Comparison of ENCODE assay signal across 17 cellular contexts in the genomic region with DNA sequence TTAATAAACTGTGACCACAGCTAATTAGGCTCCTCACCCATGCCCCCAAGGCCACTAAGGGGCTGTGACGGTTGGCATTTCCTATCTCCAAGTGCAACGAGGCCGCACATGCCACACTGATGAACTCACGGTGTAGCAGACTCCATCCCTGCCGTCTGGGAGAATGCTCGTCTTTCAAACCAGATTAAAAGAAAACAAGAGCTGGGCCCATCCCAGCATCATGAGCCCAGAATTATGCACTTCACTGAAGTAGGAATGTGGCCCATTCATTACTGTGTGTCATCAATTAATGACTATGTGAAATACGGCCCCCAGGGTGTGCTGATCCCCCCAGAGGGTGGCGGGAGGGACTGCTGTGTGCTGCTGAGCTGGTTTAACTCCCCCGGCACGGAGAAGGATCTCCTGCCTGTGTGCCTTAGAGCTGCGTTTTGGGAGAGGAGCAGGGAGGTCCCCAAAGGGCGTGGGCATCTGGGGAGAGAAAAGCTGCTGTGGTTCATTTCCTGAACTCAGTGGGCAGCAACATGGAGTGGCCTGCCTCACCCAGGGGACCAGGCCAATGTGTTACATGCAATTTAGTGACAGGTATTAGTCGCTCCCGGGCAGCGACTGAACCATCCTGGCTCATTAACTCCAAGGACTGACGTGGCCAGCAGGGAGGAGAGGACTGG.
A peak's percentile ranks its signal among the peaks of the same experiment; 100 is the strongest.
DNase-seq lines count a peak whose midpoint lies in the region; ATAC-seq, FAIRE-seq and TF ChIP-seq lines count a peak whose summit lies in the region.
"Had no signal": no experiment of that assay in that cellular context is flagged by ENCODE, and none has a peak within 500 bp of the region (broad histone marks: within the 10 kb centered on the region; RNA-seq: fewer than 3 reads in every experiment).

No MANE protein-coding gene starts in this region.

- H3K56ac ChIP-seq in mesendoderm (ENCODE audit: low read length), result no peak overlapping the region

- CTCF ChIA-PET in mammary epithelial cell (lab: Charles Lee; ENCODE audit: low non-redundant PET), result no interaction called here

- H3K79me2 ChIP-seq in mammary epithelial cell (ENCODE audit: insufficient read depth, low read length) (no peaks in the 10 kb centered on the region), mesendoderm (ENCODE audit: control insufficient read depth, insufficient read depth, low read length) (no peaks in the 10 kb centered on the region)

- no peaks in the 10 kb centered on the region for H3K9me3 Mint-ChIP-seq in stimulated activated memory B cell treated with anti-CD40 and anti-IgM and Interleukin-4, amounts not matched to agents 10 μg/mL and 1 μg/mL and 100 μg/mL, for 72 hours
- H3K9me3 Mint-ChIP-seq: activated T-cell treated with anti-CD3 and anti-CD28 coated beads, Interleukin-2, amount 50 U/mL, for 72 hours had no signal

- no peak for TF ChIP-seq POLR2A in GM12891 (IDR thresholded peaks at IDR 0.05; ENCODE audit: low read depth, low read length)

- H2BK5ac ChIP-seq in mesendoderm (ENCODE audit: low read length), result no peak overlapping the region

- peak; percentile 7 for DNase-seq in cardiac septum (ENCODE audit: low spot score)
- DNase-seq in left ventricle myocardium inferior, result no peak
- DNase-seq in mammary epithelial cell, result peak; percentile 70
- peak; percentile 36 for DNase-seq in mesendoderm
- no peak for DNase-seq in GM12891 (ENCODE audit: insufficient read length, low spot score)
- no peak for DNase-seq in left colon
- DNase-seq: activated T-cell treated with anti-CD3 and anti-CD28 coated beads, Interleukin-2, amount 50 U/mL, for 72 hours; caudate nucleus; NCI-H1092; NCI-H524; stimulated activated CD4-positive, alpha-beta T cell treated with anti-CD3 and anti-CD28 coated beads, Interleukin-4, amount 100 ng/mL, for 24 hours had no signal

- H3K18ac ChIP-seq in mesendoderm (ENCODE audit: low read length), result no peak overlapping the region

- no peak overlapping the region for H3K4me3 Mint-ChIP-seq in stimulated activated memory B cell treated with anti-CD40 and anti-IgM and Interleukin-4, amounts not matched to agents 10 μg/mL and 1 μg/mL and 100 μg/mL, for 72 hours
- H3K4me3 Mint-ChIP-seq: activated T-cell treated with anti-CD3 and anti-CD28 coated beads, Interleukin-2, amount 50 U/mL, for 72 hours had no signal

- intact Hi-C loops in cardiac septum (cut with DNase I), result no loop called here
- intact Hi-C loops in left ventricle myocardium inferior (cut with micrococcal nuclease), result no loop called here
- intact Hi-C loops in mammary epithelial cell (cut with micrococcal nuclease), result no loop called here
- intact Hi-C loops in left colon (cut with DNase I, micrococcal nuclease), result no loop called here

- H2AFZ ChIP-seq in mammary epithelial cell (ENCODE audit: low read depth, low read length), result peak overlapping the region; percentile 81

- H3K9me3 ChIP-seq in left ventricle myocardium inferior (replicated peaks) (peaks cover 5% of the 10 kb centered on the region), mammary epithelial cell (replicated peaks; ENCODE audit: insufficient read depth, low read length) (no peaks in the 10 kb centered on the region)
- H3K9me3 ChIP-seq: A549, esophagus muscularis mucosa had no signal

- in situ Hi-C loops in mammary epithelial cell (cut with MboI; ENCODE audit: low sequenced_read_pairs in 2 of 2), result no loop called here

- H2AK5ac ChIP-seq in mesendoderm (ENCODE audit: low read length), result no peak overlapping the region

- H3K27me3 Mint-ChIP-seq in stimulated activated memory B cell treated with anti-CD40 and anti-IgM and Interleukin-4, amounts not matched to agents 10 μg/mL and 1 μg/mL and 100 μg/mL, for 72 hours, result peaks cover 38% of the 10 kb centered on the region

- H2BK120ac ChIP-seq in mesendoderm (ENCODE audit: low read depth, low read length), result no peak overlapping the region

- H3K36me3 ChIP-seq in left ventricle myocardium inferior (no peaks in the 10 kb centered on the region), mammary epithelial cell (ENCODE audit: insufficient read depth, low read length) (no peaks in the 10 kb centered on the region), mesendoderm (ENCODE audit: control insufficient read depth, insufficient read depth, low read length) (no peaks in the 10 kb centered on the region)
- H3K36me3 ChIP-seq: esophagus muscularis mucosa had no signal

- H3K9ac ChIP-seq in mammary epithelial cell (ENCODE audit: insufficient read depth, low read length) (no peak overlapping the region), mesendoderm (ENCODE audit: low read length) (no peak overlapping the region)

- TF ChIP-seq CTCF in left ventricle myocardium inferior (IDR thresholded peaks at IDR 0.05; ENCODE audit: borderline replicate concordance), result no peak
- no peak for TF ChIP-seq CTCF in mammary epithelial cell (conservative IDR thresholded peaks at IDR 0.05 in 1 of 2, IDR thresholded peaks at IDR 0.05 in 1 of 2; ENCODE audit: extremely low read depth in 1 of 2, insufficient read depth in 1 of 2, low read depth in 1 of 2, low read length in 2 of 2)

- H3K27me3 ChIP-seq in left ventricle myocardium inferior (ENCODE audit: low read depth) (peaks cover 54% of the 10 kb centered on the region), mammary epithelial cell (ENCODE audit: insufficient read depth, low read length) (no peaks in the 10 kb centered on the region), mesendoderm (ENCODE audit: insufficient read depth, low read length, poor library complexity) (no peaks in the 10 kb centered on the region)

- H4K8ac ChIP-seq in mesendoderm (ENCODE audit: low read depth, low read length), result no peak overlapping the region

- H3K4me2 ChIP-seq in mammary epithelial cell (ENCODE audit: insufficient read depth, low read depth, low read length), result peak overlapping the region; percentile 28
- no peak overlapping the region for H3K4me2 ChIP-seq in mesendoderm (ENCODE audit: low read length)
- H3K4me2 ChIP-seq: A549 had no signal

- H3K36me3 Mint-ChIP-seq in stimulated activated memory B cell treated with anti-CD40 and anti-IgM and Interleukin-4, amounts not matched to agents 10 μg/mL and 1 μg/mL and 100 μg/mL, for 72 hours, result no peaks in the 10 kb centered on the region

- no peaks in the 10 kb centered on the region for H3K79me1 ChIP-seq in mesendoderm (ENCODE audit: low read length)

- no peak overlapping the region for H2BK15ac ChIP-seq in mesendoderm (replicated peaks; ENCODE audit: low read depth)

- dilution Hi-C loops in mammary epithelial cell (cut with HindIII; ENCODE audit: low sequenced_read_pairs), result no loop called here

- no peak overlapping the region for H4K5ac ChIP-seq in mesendoderm (ENCODE audit: low read length)

- no TSS peak for BruUV-seq in mammary epithelial cell (replicated peaks; lab: Mats Ljungman, UMichigan)

- no peak for ATAC-seq in HG02798 (IDR thresholded peaks at IDR 0.05; ENCODE audit: poor library complexity, unreplicated experiment)
- no peak for ATAC-seq in stimulated activated memory B cell treated with anti-CD40 and anti-IgM and Interleukin-4, amounts not matched to agents 10 μg/mL and 1 μg/mL and 100 μg/mL, for 72 hours
- no peak for ATAC-seq in left colon
- ATAC-seq: A549; activated T-cell treated with anti-CD3 and anti-CD28 coated beads, Interleukin-2, amount 50 U/mL, for 72 hours; Right ventricle myocardium inferior had no signal

- H3K4ac ChIP-seq in mesendoderm (ENCODE audit: low read depth, low read length), result no peak overlapping the region

- FAIRE-seq in GM12891 (lab: Jason Lieb, UNC), result no peak
- FAIRE-seq: A549, islet of Langerhans had no signal

- no peaks in the 10 kb centered on the region for H3K4me1 ChIP-seq in left ventricle myocardium inferior
- peaks cover 22% of the 10 kb centered on the region for H3K4me1 ChIP-seq in mammary epithelial cell (ENCODE audit: insufficient read depth, low read length)
- H3K4me1 ChIP-seq in mesendoderm (ENCODE audit: control insufficient read depth, low read depth, low read length), result peaks cover 5% of the 10 kb centered on the region
- H3K4me1 ChIP-seq: esophagus muscularis mucosa had no signal

- no peak overlapping the region for H3K23ac ChIP-seq in mesendoderm (ENCODE audit: low read length)

- no peaks in the 10 kb centered on the region for H4K20me1 ChIP-seq in mammary epithelial cell (ENCODE audit: insufficient read depth, low read length)

- no peak overlapping the region for H3K27ac Mint-ChIP-seq in stimulated activated memory B cell treated with anti-CD40 and anti-IgM and Interleukin-4, amounts not matched to agents 10 μg/mL and 1 μg/mL and 100 μg/mL, for 72 hours
- H3K27ac Mint-ChIP-seq: activated T-cell treated with anti-CD3 and anti-CD28 coated beads, Interleukin-2, amount 50 U/mL, for 72 hours had no signal

- 4% methylated on average over 13 of the region's 16 CpGs for WGBS in mammary epithelial cell (ENCODE audit: low coverage, missing lambda C conversion rate)
- no CpG with 5 or more reads among the region's 16 CpGs for WGBS in mesendoderm (ENCODE audit: extremely low coverage, insufficient coverage, low lambda C conversion rate)

- H3K4me1 Mint-ChIP-seq in stimulated activated memory B cell treated with anti-CD40 and anti-IgM and Interleukin-4, amounts not matched to agents 10 μg/mL and 1 μg/mL and 100 μg/mL, for 72 hours, result no peaks in the 10 kb centered on the region

- no peak overlapping the region for H3K27ac ChIP-seq in left ventricle myocardium inferior (replicated peaks)
- H3K27ac ChIP-seq in mammary epithelial cell (ENCODE audit: insufficient read depth, low read depth, low read length), result peak overlapping the region; percentile 48
- no peak overlapping the region for H3K27ac ChIP-seq in mesendoderm (ENCODE audit: low read depth, low read length)
- H3K27ac ChIP-seq: A549, esophagus muscularis mucosa had no signal

- H3K4me3 ChIP-seq in left ventricle myocardium inferior (no peak overlapping the region), mammary epithelial cell (replicated peaks in 1 of 3; ENCODE audit: insufficient read depth in 1 of 3, low read depth in 2 of 3, low read length in 3 of 3) (no peak overlapping the region), mesendoderm (ENCODE audit: low read length) (no peak overlapping the region)
- H3K4me3 ChIP-seq: A549, esophagus muscularis mucosa had no signal

TF ChIP-seq in GM12891, 5 proteins besides CTCF, POLR2A, EP300 and RAD21:
- TF ChIP-seq TAF1 (IDR thresholded peaks at IDR 0.05; ENCODE audit: low read depth, low read length), result no peak
- no peak for TF ChIP-seq POU2F2 (IDR thresholded peaks at IDR 0.05; ENCODE audit: low read depth, low read length)
- TF ChIP-seq SPI1 (IDR thresholded peaks at IDR 0.05; ENCODE audit: low read depth, low read length), result no peak
- no peak for TF ChIP-seq PAX5 (IDR thresholded peaks at IDR 0.05; ENCODE audit: insufficient read depth, low read length, severe bottlenecking)
- TF ChIP-seq POLR2AphosphoS5 (IDR thresholded peaks at IDR 0.05; ENCODE audit: low read depth, low read length), result no peak

Comparison
In these comparisons a context has a peak if more than half of its experiments do, and no peak if none do; other contexts are left out.
1. DNase-seq: peak in cardiac septum (single experiment), mammary epithelial cell (single experiment) and mesendoderm (single experiment); none in left ventricle myocardium inferior (single experiment), GM12891 (single experiment) and left colon (0 of 2).